32 cellular contexts compared by ENCODE assay signal in the genomic region with DNA sequence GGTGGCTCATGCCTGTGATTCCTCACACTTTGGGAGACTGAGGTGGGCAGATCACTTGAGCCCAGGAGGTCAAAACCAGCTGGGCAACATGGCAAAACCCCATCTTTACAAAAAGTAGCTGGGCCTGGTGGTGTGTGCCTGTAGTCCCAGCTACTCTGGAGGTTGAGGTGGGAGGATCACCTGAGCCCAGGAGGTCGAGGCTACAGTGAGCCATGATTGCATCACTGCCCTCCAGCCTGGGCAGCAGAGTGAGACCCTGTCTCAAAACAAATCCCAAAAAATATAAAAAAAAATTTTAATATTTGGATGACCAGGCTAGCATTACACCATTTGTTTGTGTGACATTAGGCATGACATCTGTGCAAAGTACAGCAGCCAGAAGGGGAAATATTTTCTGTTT. TPM values are rescaled to one million over a fixed set of nuclear protein-coding genes. Genes with fewer than 3 reads are reported as not detected.
"Had no signal": no experiment of that assay in that cellular context is flagged by ENCODE, and none has a peak within 500 bp of the region (broad histone marks: within the 10 kb centered on the region; RNA-seq: fewer than 3 reads in every experiment).

No MANE protein-coding gene starts in this region.

- H3K27ac Mint-ChIP-seq: naive thymus-derived CD8-positive, alpha-beta T cell; natural killer cell treated with Interleukin-12 subunit alpha and Interleukin-12 subunit beta and Interleukin-15 and Interleukin-18, amount 100 ng/mL, for 72 hours; nephron progenitor cell; progenitor cell of endocrine pancreas; stimulated activated memory B cell treated with anti-CD40 and anti-IgM and Interleukin-4, amounts not matched to agents 10 μg/mL and 1 μg/mL and 100 μg/mL, for 72 hours; stimulated activated naive CD8-positive, alpha-beta T cell treated with anti-CD3 and anti-CD28 coated beads, Interleukin-15, amount 100 ng/mL, for 72 hours; type B pancreatic cell had no signal

- H3K4me1 ChIP-seq: psoas muscle, tibial artery, transverse colon, upper lobe of right lung, uterus had no signal

- H3K9me3 Mint-ChIP-seq: naive thymus-derived CD8-positive, alpha-beta T cell; natural killer cell treated with Interleukin-12 subunit alpha and Interleukin-12 subunit beta and Interleukin-15 and Interleukin-18, amount 100 ng/mL, for 72 hours; nephron progenitor cell; neural crest cell; stimulated activated memory B cell treated with anti-CD40 and anti-IgM and Interleukin-4, amounts not matched to agents 10 μg/mL and 1 μg/mL and 100 μg/mL, for 72 hours; stimulated activated naive CD8-positive, alpha-beta T cell treated with anti-CD3 and anti-CD28 coated beads, Interleukin-15, amount 100 ng/mL, for 72 hours; type B pancreatic cell had no signal

- H2AFZ ChIP-seq: parathyroid adenoma had no signal

- DNase-seq: naive thymus-derived CD8-positive, alpha-beta T cell; nephron progenitor cell; nucleus accumbens; ovary; psoas muscle; right cardiac atrium; spleen; stimulated activated CD4-positive, alpha-beta T cell treated with anti-CD3 and anti-CD28 coated beads, Interleukin-12 subunit alpha, Interleukin-12 subunit beta, amount 100 ng/mL, for 4 hours; stimulated activated CD4-positive, alpha-beta T cell treated with anti-CD3 and anti-CD28 coated beads, Interleukin-1b, Interleukin-23, amount 100 ng/mL, for 48 hours; stimulated activated CD4-positive, alpha-beta T cell treated with anti-CD3 and anti-CD28 coated beads, Interleukin-4, amount 100 ng/mL, for 1 hour; stimulated activated CD4-positive, alpha-beta T cell treated with anti-CD3 and anti-CD28 coated beads, Interleukin-4, amount 100 ng/mL, for 4 hours; stimulated activated CD8-positive, alpha-beta memory T cell treated with anti-CD3 and anti-CD28 coated beads, Interleukin-4, amount 100 ng/mL, for 48 hours; stimulated activated naive CD4-positive, alpha-beta T cell; stimulated activated naive CD8-positive, alpha-beta T cell treated with anti-CD3 and anti-CD28 coated beads, Interleukin-15, amount 100 ng/mL, for 72 hours; stimulated activated naive CD8-positive, alpha-beta T cell treated with anti-CD3 and anti-CD28 coated beads, Interleukin-15, Interleukin-2, amounts not matched to agents 100 U/mL and 50 U/mL, for 24 hours; substantia nigra; testis; tibial artery; transverse colon; upper lobe of right lung; uterus had no signal

- H3K4me2 ChIP-seq: smooth muscle cell had no signal

- H3K27ac ChIP-seq: neutrophil, ovary, parathyroid adenoma, psoas muscle, skin epidermis, spleen, suprapubic skin, testis, tibial artery, transverse colon, upper lobe of right lung, uterus had no signal

- H3K27me3 Mint-ChIP-seq: naive thymus-derived CD8-positive, alpha-beta T cell; natural killer cell treated with Interleukin-12 subunit alpha and Interleukin-12 subunit beta and Interleukin-15 and Interleukin-18, amount 100 ng/mL, for 72 hours; progenitor cell of endocrine pancreas; stimulated activated memory B cell treated with anti-CD40 and anti-IgM and Interleukin-4, amounts not matched to agents 10 μg/mL and 1 μg/mL and 100 μg/mL, for 72 hours; stimulated activated naive CD8-positive, alpha-beta T cell treated with anti-CD3 and anti-CD28 coated beads, Interleukin-15, amount 100 ng/mL, for 72 hours; type B pancreatic cell had no signal

- ATAC-seq: naive thymus-derived CD8-positive, alpha-beta T cell; natural killer cell treated with Interleukin-12 subunit alpha and Interleukin-12 subunit beta and Interleukin-15 and Interleukin-18, amount 100 ng/mL, for 72 hours; psoas muscle; right cardiac atrium; sciatic nerve; stimulated activated memory B cell treated with anti-CD40 and anti-IgM and Interleukin-4, amounts not matched to agents 10 μg/mL and 1 μg/mL and 100 μg/mL, for 72 hours; stimulated activated naive CD8-positive, alpha-beta T cell treated with anti-CD3 and anti-CD28 coated beads, Interleukin-15, amount 100 ng/mL, for 72 hours; stimulated activated naive CD8-positive, alpha-beta T cell treated with anti-CD3 and anti-CD28 coated beads, Interleukin-15, Interleukin-2, amounts not matched to agents 100 U/mL and 50 U/mL, for 24 hours; upper lobe of right lung had no signal

- H3K4me3 Mint-ChIP-seq: naive thymus-derived CD8-positive, alpha-beta T cell; natural killer cell treated with Interleukin-12 subunit alpha and Interleukin-12 subunit beta and Interleukin-15 and Interleukin-18, amount 100 ng/mL, for 72 hours; nephron progenitor cell; neural crest cell; stimulated activated memory B cell treated with anti-CD40 and anti-IgM and Interleukin-4, amounts not matched to agents 10 μg/mL and 1 μg/mL and 100 μg/mL, for 72 hours; stimulated activated naive CD8-positive, alpha-beta T cell treated with anti-CD3 and anti-CD28 coated beads, Interleukin-15, amount 100 ng/mL, for 72 hours; type B pancreatic cell had no signal

- H3K4me1 Mint-ChIP-seq: neural crest cell; stimulated activated memory B cell treated with anti-CD40 and anti-IgM and Interleukin-4, amounts not matched to agents 10 μg/mL and 1 μg/mL and 100 μg/mL, for 72 hours; stimulated activated naive CD8-positive, alpha-beta T cell treated with anti-CD3 and anti-CD28 coated beads, Interleukin-15, amount 100 ng/mL, for 72 hours had no signal

- H3K9ac ChIP-seq: parathyroid adenoma had no signal

- H3K36me3 ChIP-seq: ovary, uterus had no signal

- H3K27me3 ChIP-seq: neutrophil, ovary, spleen, suprapubic skin, testis, tibial artery, transverse colon, upper lobe of right lung, uterus had no signal

- H3K79me2 ChIP-seq: parathyroid adenoma had no signal

- H3K4me3 ChIP-seq: ovary, psoas muscle, skin epidermis, smooth muscle cell, spleen, suprapubic skin, testis, tibial artery, transverse colon, upper lobe of right lung, uterus had no signal

- H3K9me3 ChIP-seq: neutrophil, ovary, psoas muscle, spleen, suprapubic skin, testis, tibial artery, transverse colon, upper lobe of right lung, uterus had no signal

RNA-seq across cellular contexts. Expression of a gene that starts 49.7 kb away (rescaled TPM):
- polyA plus RNA-seq: naive thymus-derived CD8-positive, alpha-beta T cell had no signal
